In genomic region chr9:120926397-120926928, GRCh38 we compare ENCODE assay signal across 8 cellular contexts. TPM values are rescaled to one million over a fixed set of nuclear protein-coding genes. Genes with fewer than 3 reads are reported as not detected.
DNase-seq lines count a peak whose midpoint lies in the region; ATAC-seq and TF ChIP-seq lines count a peak whose summit lies in the region.

Gene TRAF1 (minus strand): TSS chr9:120926796. CDS start chr9:120926075, 721 bp downstream.

- WGBS in mammary epithelial cell (ENCODE audit: low coverage, missing lambda C conversion rate), result 80% methylated on average over 3 of the region's 6 CpGs

- no peak within 1 kb of the TSS for H3K9ac ChIP-seq in mammary epithelial cell (ENCODE audit: insufficient read depth, low read length)
- peak within 1 kb of the TSS in 2 of 3 donors; percentile 25 to 42 for H3K9ac ChIP-seq in skeletal muscle tissue (ENCODE audit: low read depth in 1 of 3, low read length in 3 of 3)

- H4K20me1 ChIP-seq in mammary epithelial cell (ENCODE audit: insufficient read depth, low read length), result no peaks in the 10 kb centered on the region

- dilution Hi-C loops in mammary epithelial cell (cut with HindIII; ENCODE audit: low sequenced_read_pairs), result loop anchor here (25.0 kb wide), 1 partner anchor 164 kb away; no protein-coding TSS in a partner anchor

- intact Hi-C loops in mammary epithelial cell (cut with micrococcal nuclease), result no loop called here

- in situ Hi-C loops in mammary epithelial cell (cut with MboI; ENCODE audit: low sequenced_read_pairs in 2 of 2), result loop anchor here in 1 of 2 donors (25.0 kb wide), 1 partner anchor 314 kb away; no protein-coding TSS in a partner anchor

- H3K36me3 ChIP-seq in mammary epithelial cell (ENCODE audit: insufficient read depth, low read length) (no peaks in the 10 kb centered on the region), skeletal muscle tissue (ENCODE audit: control insufficient read depth in 3 of 3, insufficient read depth in 3 of 3, low read length in 3 of 3) (peaks cover 0 to 2% (median 2%) of the 10 kb centered on the region in 3 donors)

- DNase-seq in GM12864 (ENCODE audit: low read depth) (no peak), NB4 (ENCODE audit: low read depth) (peak; percentile 75), mammary epithelial cell (no peak), NCI-H1105 treated with DMSO at 0.1 percent for 48 hours (lab: John Stamatoyannopoulos, UW) (no peak), pons (ENCODE audit: low spot score) (no peak)

- no peak for TF ChIP-seq POLR2A in NB4 (IDR thresholded peaks at IDR 0.05; ENCODE audit: extremely low read depth, insufficient read length)

- no peaks in the 10 kb centered on the region for H3K9me3 ChIP-seq in mammary epithelial cell (replicated peaks; ENCODE audit: insufficient read depth, low read length)
- no peaks in the 10 kb centered on the region for H3K9me3 ChIP-seq in skeletal muscle tissue (ENCODE audit: control insufficient read depth in 3 of 3, low read length in 3 of 3)

- H2AFZ ChIP-seq in mammary epithelial cell (ENCODE audit: low read depth, low read length), result peak within 1 kb of the TSS; percentile 37

- CTCF ChIA-PET in mammary epithelial cell (lab: Charles Lee; ENCODE audit: low non-redundant PET), result no interaction called here

- H3K27me3 ChIP-seq in mammary epithelial cell (ENCODE audit: insufficient read depth, low read length) (no peaks in the 10 kb centered on the region), skeletal muscle tissue (ENCODE audit: control insufficient read depth in 3 of 3, insufficient read depth in 3 of 3, low read length in 3 of 3) (no peaks in the 10 kb centered on the region)

- ATAC-seq in GM21737 (IDR thresholded peaks at IDR 0.05; ENCODE audit: unreplicated experiment), result peak; percentile 15
- no peak for ATAC-seq in GM18519 (IDR thresholded peaks at IDR 0.05; ENCODE audit: low FRiP score, unreplicated experiment)

- no peaks in the 10 kb centered on the region for H3K79me2 ChIP-seq in mammary epithelial cell (ENCODE audit: insufficient read depth, low read length)

- H3K4me1 ChIP-seq in mammary epithelial cell (ENCODE audit: insufficient read depth, low read length) (peaks cover 23% of the 10 kb centered on the region), skeletal muscle tissue (ENCODE audit: control insufficient read depth in 3 of 3, insufficient read depth in 3 of 3, low read length in 3 of 3) (peaks cover 12 to 19% (median 15%) of the 10 kb centered on the region in 3 donors)

- H3K27ac ChIP-seq in mammary epithelial cell (ENCODE audit: insufficient read depth, low read depth, low read length), result no peak within 1 kb of the TSS
- H3K27ac ChIP-seq in skeletal muscle tissue (ENCODE audit: low read depth, low read length), result peak within 1 kb of the TSS; percentile 8

- no TSS peak for BruUV-seq in mammary epithelial cell (replicated peaks; lab: Mats Ljungman, UMichigan)

- H3K4me2 ChIP-seq in mammary epithelial cell (ENCODE audit: insufficient read depth, low read depth, low read length), result no peak within 1 kb of the TSS

- H3K4me3 ChIP-seq in GM12864 (ENCODE audit: low read depth, low read length) (peak within 1 kb of the TSS; percentile 80), NB4 (ENCODE audit: low read depth, low read length) (no peak within 1 kb of the TSS), mammary epithelial cell (replicated peaks in 1 of 3; ENCODE audit: insufficient read depth in 1 of 3, low read depth in 2 of 3, low read length in 3 of 3) (no peak within 1 kb of the TSS), skeletal muscle tissue (ENCODE audit: low read length in 3 of 3) (no peak within 1 kb of the TSS)

- no peak for TF ChIP-seq CTCF in GM12864 (IDR thresholded peaks at IDR 0.05; ENCODE audit: low read depth, low read length, missing control alignments)
- no peak for TF ChIP-seq CTCF in NB4 (IDR thresholded peaks at IDR 0.05; ENCODE audit: low read depth, low read length)
- TF ChIP-seq CTCF in mammary epithelial cell (conservative IDR thresholded peaks at IDR 0.05 in 1 of 2, IDR thresholded peaks at IDR 0.05 in 1 of 2; ENCODE audit: extremely low read depth in 1 of 2, insufficient read depth in 1 of 2, low read depth in 1 of 2, low read length in 2 of 2), result no peak

RNA-seq across cellular contexts. Expression of gene TRAF1, which starts in this region (rescaled TPM):
- 1 to 10 TPM in 1 of 2 donors, under 1 TPM in 1; 0.89 to 1.0 TPM for total RNA-seq in mammary epithelial cell
- polyA plus RNA-seq in mammary epithelial cell, result 0.28 TPM
- polyA minus RNA-seq in mammary epithelial cell, result not detected
- total RNA-seq in skeletal muscle tissue, result 2.1 TPM
